12 cellular contexts compared by ENCODE assay signal in the genomic region with DNA sequence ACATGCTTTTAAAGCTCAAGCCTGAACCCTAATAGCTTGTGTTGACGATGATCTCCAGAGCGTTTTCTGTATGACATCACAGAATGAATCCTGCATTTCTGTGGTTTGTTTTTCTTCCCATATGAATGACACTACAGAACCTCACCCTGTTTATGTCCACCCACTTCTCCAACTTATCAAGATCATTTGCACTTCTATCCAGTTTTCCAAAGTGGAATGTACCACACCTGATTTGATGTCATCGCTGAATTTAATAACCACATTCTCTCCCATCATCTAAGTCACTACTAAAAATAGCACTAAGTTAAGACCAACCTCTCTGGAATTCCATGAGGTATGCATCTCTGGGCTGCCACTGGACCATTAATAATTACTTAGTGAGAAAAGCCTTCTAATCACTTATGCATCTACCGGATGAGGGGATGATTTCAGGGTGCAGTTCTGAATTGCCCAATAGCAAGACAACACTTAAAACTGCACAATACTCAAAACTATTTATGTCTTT. TPM values are rescaled to one million over a fixed set of nuclear protein-coding genes. Genes with fewer than 3 reads are reported as not detected.
DNase-seq lines count a peak whose midpoint lies in the region; ATAC-seq and TF ChIP-seq lines count a peak whose summit lies in the region.
"Had no signal": no experiment of that assay in that cellular context is flagged by ENCODE, and none has a peak within 500 bp of the region (broad histone marks: within the 10 kb centered on the region; RNA-seq: fewer than 3 reads in every experiment).

No MANE protein-coding gene starts in this region.

- dilution Hi-C loops in mammary epithelial cell (cut with HindIII; ENCODE audit: low sequenced_read_pairs): no loop called here

- H3K36me3 ChIP-seq in ACC112 (ENCODE audit: insufficient read depth, low read length) (no peaks in the 10 kb centered on the region), mammary epithelial cell (ENCODE audit: insufficient read depth, low read length) (no peaks in the 10 kb centered on the region), lower lobe of right lung (no peaks in the 10 kb centered on the region), left ventricle myocardium inferior (no peaks in the 10 kb centered on the region)
- H3K36me3 ChIP-seq: BLaER1 treated with 17β-estradiol and CSF1 and Interleukin-3, amounts not matched to agents 10 nM and 100 nM; transverse colon had no signal

- no peaks in the 10 kb centered on the region for H4K20me1 ChIP-seq in mammary epithelial cell (ENCODE audit: insufficient read depth, low read length)
- H4K20me1 ChIP-seq: BLaER1 treated with 17β-estradiol and CSF1 and Interleukin-3, amounts not matched to agents 10 nM and 100 nM had no signal

- DNase-seq in HT1080 (ENCODE audit: low read depth) (peak; percentile 79), mammary epithelial cell (peak; percentile 98), lower lobe of right lung (no peak), left ventricle myocardium inferior (no peak), COR-L47 (lab: John Stamatoyannopoulos, UW) (no peak), DMS79 (lab: John Stamatoyannopoulos, UW) (no peak)
- DNase-seq: nephron progenitor cell, transverse colon had no signal

- H3K4me2 ChIP-seq in mammary epithelial cell (ENCODE audit: insufficient read depth, low read depth, low read length): peak overlapping the region; percentile 34
- H3K4me2 ChIP-seq: BLaER1 treated with 17β-estradiol and CSF1 and Interleukin-3, amounts not matched to agents 10 nM and 100 nM had no signal

- peak overlapping the region; percentile 32; the same call in 1 of the 2 replicates for H3K4me3 ChIP-seq in ACC112 (ENCODE audit: low read depth, low read length)
- no peak overlapping the region for H3K4me3 ChIP-seq in mammary epithelial cell (replicated peaks in 1 of 3; ENCODE audit: insufficient read depth in 1 of 3, low read depth in 2 of 3, low read length in 3 of 3)
- no peak overlapping the region for H3K4me3 ChIP-seq in lower lobe of right lung
- no peak overlapping the region for H3K4me3 ChIP-seq in left ventricle myocardium inferior
- H3K4me3 ChIP-seq: BLaER1 treated with 17β-estradiol and CSF1 and Interleukin-3, amounts not matched to agents 10 nM and 100 nM; GM12878; transverse colon had no signal

- 0% methylated on average over 4 of the region's 4 CpGs for WGBS in mammary epithelial cell (ENCODE audit: low coverage, missing lambda C conversion rate)

- H2AFZ ChIP-seq in ACC112 (ENCODE audit: low read length, unreplicated experiment) (peak overlapping the region; percentile 37), mammary epithelial cell (ENCODE audit: low read depth, low read length) (no peak overlapping the region)

- intact Hi-C loops in mammary epithelial cell (cut with micrococcal nuclease): loop anchor here (1.0 to 5.0 kb wide), 3 partner anchors 32 to 305 kb away; no protein-coding TSS in a partner anchor
- intact Hi-C loops in lower lobe of right lung (cut with DNase I): no loop called here
- intact Hi-C loops in left ventricle myocardium inferior (cut with micrococcal nuclease): no loop called here

- ATAC-seq in lower lobe of right lung (peak; percentile 68 to 88), HG03439 (IDR thresholded peaks at IDR 0.05; ENCODE audit: unreplicated experiment) (no peak)
- ATAC-seq: GM12878 had no signal

- CTCF ChIA-PET in mammary epithelial cell (lab: Charles Lee; ENCODE audit: low non-redundant PET): interaction anchor here (0.6 to 0.7 kb wide), 5 partner anchors 19 to 153 kb away, joined by 3 to 5 read pairs (median 3); no protein-coding TSS in a partner anchor

- TF ChIP-seq CTCF in mammary epithelial cell (conservative IDR thresholded peaks at IDR 0.05 in 1 of 2, IDR thresholded peaks at IDR 0.05 in 1 of 2; ENCODE audit: extremely low read depth in 1 of 2, insufficient read depth in 1 of 2, low read depth in 1 of 2, low read length in 2 of 2): no peak
- no peak for TF ChIP-seq CTCF in lower lobe of right lung (IDR thresholded peaks at IDR 0.05)
- no peak for TF ChIP-seq CTCF in left ventricle myocardium inferior (IDR thresholded peaks at IDR 0.05; ENCODE audit: borderline replicate concordance)

- BruUV-seq in mammary epithelial cell (replicated peaks; lab: Mats Ljungman, UMichigan): no TSS peak

- peak overlapping the region; percentile 68 for H3K27ac ChIP-seq in ACC112 (ENCODE audit: low read depth, low read length)
- H3K27ac ChIP-seq in mammary epithelial cell (ENCODE audit: insufficient read depth, low read depth, low read length): peak overlapping the region; percentile 67
- H3K27ac ChIP-seq in lower lobe of right lung: no peak overlapping the region
- no peak overlapping the region for H3K27ac ChIP-seq in left ventricle myocardium inferior (replicated peaks)
- H3K27ac ChIP-seq: BLaER1 treated with 17β-estradiol and CSF1 and Interleukin-3, amounts not matched to agents 10 nM and 100 nM; transverse colon had no signal

- H3K9me3 ChIP-seq in mammary epithelial cell (replicated peaks; ENCODE audit: insufficient read depth, low read length) (no peaks in the 10 kb centered on the region), lower lobe of right lung (no peaks in the 10 kb centered on the region), left ventricle myocardium inferior (replicated peaks) (no peaks in the 10 kb centered on the region)
- H3K9me3 ChIP-seq: BLaER1 treated with 17β-estradiol and CSF1 and Interleukin-3, amounts not matched to agents 10 nM and 100 nM; transverse colon had no signal

- H3K27me3 ChIP-seq in ACC112 (ENCODE audit: insufficient read depth, low read length) (no peaks in the 10 kb centered on the region), mammary epithelial cell (ENCODE audit: insufficient read depth, low read length) (no peaks in the 10 kb centered on the region), lower lobe of right lung (ENCODE audit: low read depth) (no peaks in the 10 kb centered on the region), left ventricle myocardium inferior (ENCODE audit: low read depth) (no peaks in the 10 kb centered on the region)
- H3K27me3 ChIP-seq: BLaER1 treated with 17β-estradiol and CSF1 and Interleukin-3, amounts not matched to agents 10 nM and 100 nM; transverse colon had no signal

- in situ Hi-C loops in mammary epithelial cell (cut with MboI; ENCODE audit: low sequenced_read_pairs in 2 of 2): no loop called here

- peaks cover 30% of the 10 kb centered on the region for H3K4me1 ChIP-seq in ACC112 (ENCODE audit: control insufficient read depth, insufficient read depth, low read length, unreplicated experiment)
- peaks cover 23% of the 10 kb centered on the region for H3K4me1 ChIP-seq in mammary epithelial cell (ENCODE audit: insufficient read depth, low read length)
- H3K4me1 ChIP-seq in lower lobe of right lung: no peaks in the 10 kb centered on the region
- H3K4me1 ChIP-seq in left ventricle myocardium inferior: peaks cover 12% of the 10 kb centered on the region
- H3K4me1 ChIP-seq: BLaER1 treated with 17β-estradiol and CSF1 and Interleukin-3, amounts not matched to agents 10 nM and 100 nM; transverse colon had no signal

- H3K9ac ChIP-seq in mammary epithelial cell (ENCODE audit: insufficient read depth, low read length): peak overlapping the region; percentile 29
- H3K9ac ChIP-seq: BLaER1 treated with 17β-estradiol and CSF1 and Interleukin-3, amounts not matched to agents 10 nM and 100 nM had no signal

- H3K79me2 ChIP-seq in ACC112 (ENCODE audit: control insufficient read depth, insufficient read depth, low read length, unreplicated experiment) (no peaks in the 10 kb centered on the region), mammary epithelial cell (ENCODE audit: insufficient read depth, low read length) (no peaks in the 10 kb centered on the region)

RNA-seq across cellular contexts. Expression of gene CITED2, which starts 33.3 kb away (rescaled TPM):
- total RNA-seq in HT1080 (2014; rRNA removed; shearing (Covaris generic)): 54.5 and 82.3 TPM in 2 replicates
- 72.2 and 74.7 TPM in 2 replicates for polyA plus RNA-seq in HT1080 (2015; cell fraction: cytosol; rRNA removed)
- polyA plus RNA-seq in HT1080 (2015; cell fraction: nucleus; rRNA removed): 97.8 and 98.5 TPM in 2 replicates
- total RNA-seq in mammary epithelial cell (10 to 100 TPM; 26.4 to 55.8 TPM), lower lobe of right lung (275 TPM), left ventricle myocardium inferior (105 TPM)
- polyA plus RNA-seq in mammary epithelial cell: 17.9 TPM
- 6.6 TPM for polyA minus RNA-seq in mammary epithelial cell

Comparison
In these comparisons a context has a peak if more than half of its experiments do, and no peak if none do; other contexts are left out.
1. H3K27ac ChIP-seq: peak in ACC112 (single experiment) and mammary epithelial cell (single experiment); none in lower lobe of right lung (single experiment) and left ventricle myocardium inferior (single experiment).
2. DNase-seq: peak in HT1080 (single experiment) and mammary epithelial cell (single experiment); none in lower lobe of right lung (single experiment), left ventricle myocardium inferior (single experiment), COR-L47 (single experiment) and DMS79 (single experiment).